In the genomic region with DNA sequence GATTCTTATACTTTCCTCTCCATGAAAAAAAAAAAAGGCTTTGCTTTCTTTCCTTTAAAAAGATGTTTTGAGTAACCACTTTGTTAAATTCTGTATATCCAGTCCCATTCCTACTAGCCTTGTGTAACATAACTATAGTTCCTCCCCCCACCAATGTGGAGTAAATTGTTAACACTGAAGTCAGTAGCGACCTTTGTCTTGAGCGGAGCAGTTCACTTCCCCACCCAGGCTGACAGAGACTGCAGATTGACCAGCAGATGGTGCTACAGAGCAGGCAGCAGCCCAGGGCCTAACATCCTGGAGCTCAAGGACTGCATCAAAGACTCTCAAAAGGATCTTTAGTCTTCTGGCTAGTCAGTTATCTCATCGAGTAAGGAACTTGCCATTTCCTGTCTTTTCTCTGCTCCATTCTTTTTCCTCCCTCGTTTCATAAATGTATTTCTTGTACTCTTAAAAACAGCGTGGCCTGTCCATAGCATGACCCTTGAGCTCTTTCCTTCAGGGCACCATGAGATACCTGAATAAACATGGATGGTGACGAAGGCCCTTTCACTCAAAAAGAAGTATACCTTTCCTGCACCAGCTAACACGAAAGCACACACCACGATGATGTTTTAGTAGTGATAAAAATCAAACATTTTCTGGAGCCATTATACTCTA, we compare ENCODE assay signal across 1 cellular context.
TF ChIP-seq lines count a peak whose summit lies in the region.

No MANE protein-coding gene starts in this region.

TF ChIP-seq in HepG2, 621 proteins besides CTCF, POLR2A, EP300 and RAD21 (continued from another document and continues in another):
- TF ChIP-seq, protein P1, sequence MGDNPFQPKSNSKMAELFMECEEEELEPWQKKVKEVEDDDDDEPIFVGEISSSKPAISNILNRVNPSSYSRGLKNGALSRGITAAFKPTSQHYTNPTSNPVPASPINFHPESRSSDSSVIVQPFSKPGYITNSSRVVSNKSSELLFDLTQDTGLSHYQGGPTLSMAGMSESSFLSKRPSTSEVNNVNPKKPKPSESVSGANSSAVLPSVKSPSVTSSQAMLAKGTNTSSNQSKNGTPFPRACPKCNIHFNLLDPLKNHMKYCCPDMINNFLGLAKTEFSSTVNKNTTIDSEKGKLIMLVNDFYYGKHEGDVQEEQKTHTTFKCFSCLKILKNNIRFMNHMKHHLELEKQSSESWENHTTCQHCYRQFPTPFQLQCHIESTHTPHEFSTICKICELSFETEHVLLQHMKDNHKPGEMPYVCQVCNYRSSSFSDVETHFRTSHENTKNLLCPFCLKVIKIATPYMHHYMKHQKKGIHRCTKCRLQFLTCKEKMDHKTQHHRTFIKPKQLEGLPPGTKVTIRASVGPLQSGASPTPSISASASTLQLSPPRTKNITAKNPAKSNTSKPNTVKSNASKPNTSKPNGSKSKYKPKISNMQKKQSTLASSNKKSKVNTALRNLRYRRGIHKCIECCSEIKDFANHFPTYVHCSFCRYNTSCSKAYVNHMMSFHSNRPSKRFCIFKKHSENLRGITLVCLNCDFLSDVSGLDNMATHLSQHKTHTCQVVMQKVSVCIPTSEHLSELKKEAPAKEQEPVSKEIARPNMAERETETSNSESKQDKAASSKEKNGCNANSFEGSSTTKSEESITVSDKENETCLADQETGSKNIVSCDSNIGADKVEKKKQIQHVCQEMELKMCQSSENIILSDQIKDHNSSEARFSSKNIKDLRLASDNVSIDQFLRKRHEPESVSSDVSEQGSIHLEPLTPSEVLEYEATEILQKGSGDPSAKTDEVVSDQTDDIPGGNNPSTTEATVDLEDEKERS (CRISPR knock-in tag; IDR thresholded peaks at IDR 0.05), result no peak
- TF ChIP-seq ZNF552 (CRISPR knock-in tag; IDR thresholded peaks at IDR 0.05; ENCODE audit: borderline replicate concordance), result no peak
- no peak for TF ChIP-seq MXD4 (CRISPR knock-in tag; IDR thresholded peaks at IDR 0.05)
- no peak for TF ChIP-seq ZNF761 (CRISPR knock-in tag; conservative IDR thresholded peaks at IDR 0.05)
- TF ChIP-seq, protein P2, sequence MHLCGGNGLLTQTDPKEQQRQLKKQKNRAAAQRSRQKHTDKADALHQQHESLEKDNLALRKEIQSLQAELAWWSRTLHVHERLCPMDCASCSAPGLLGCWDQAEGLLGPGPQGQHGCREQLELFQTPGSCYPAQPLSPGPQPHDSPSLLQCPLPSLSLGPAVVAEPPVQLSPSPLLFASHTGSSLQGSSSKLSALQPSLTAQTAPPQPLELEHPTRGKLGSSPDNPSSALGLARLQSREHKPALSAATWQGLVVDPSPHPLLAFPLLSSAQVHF (CRISPR knock-in tag; IDR thresholded peaks at IDR 0.05), result no peak
- peak; percentile 66 for TF ChIP-seq TEAD3 (CRISPR knock-in tag; optimal IDR thresholded peaks at IDR 0.05; ENCODE audit: borderline replicate concordance)
- TF ChIP-seq ZNF12 (CRISPR knock-in tag; IDR thresholded peaks at IDR 0.05), result 0 out of 2 replicates have a peak, but pooled peaks have one; percentile 46
- TF ChIP-seq ISL2 (CRISPR knock-in tag; IDR thresholded peaks at IDR 0.05), result peak; percentile 72
- TF ChIP-seq, protein P3, sequence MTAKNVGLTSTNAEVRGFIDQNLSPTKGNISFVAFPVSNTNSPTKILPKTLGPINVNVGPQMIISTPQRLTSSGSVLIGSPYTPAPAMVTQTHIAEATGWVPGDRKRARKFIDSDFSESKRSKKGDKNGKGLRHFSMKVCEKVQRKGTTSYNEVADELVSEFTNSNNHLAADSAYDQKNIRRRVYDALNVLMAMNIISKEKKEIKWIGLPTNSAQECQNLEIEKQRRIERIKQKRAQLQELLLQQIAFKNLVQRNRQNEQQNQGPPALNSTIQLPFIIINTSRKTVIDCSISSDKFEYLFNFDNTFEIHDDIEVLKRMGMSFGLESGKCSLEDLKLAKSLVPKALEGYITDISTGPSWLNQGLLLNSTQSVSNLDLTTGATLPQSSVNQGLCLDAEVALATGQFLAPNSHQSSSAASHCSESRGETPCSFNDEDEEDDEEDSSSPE (CRISPR knock-in tag; IDR thresholded peaks at IDR 0.05), result no peak
- TF ChIP-seq, protein P4, sequence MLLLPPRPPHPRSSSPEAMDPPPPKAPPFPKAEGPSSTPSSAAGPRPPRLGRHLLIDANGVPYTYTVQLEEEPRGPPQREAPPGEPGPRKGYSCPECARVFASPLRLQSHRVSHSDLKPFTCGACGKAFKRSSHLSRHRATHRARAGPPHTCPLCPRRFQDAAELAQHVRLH (CRISPR knock-in tag; IDR thresholded peaks at IDR 0.05; ENCODE audit: borderline replicate concordance, low read depth), result peak; percentile 60; the same call in 1 of the 2 replicates
- no peak for TF ChIP-seq NFKB2 (CRISPR knock-in tag; IDR thresholded peaks at IDR 0.05; ENCODE audit: borderline replicate concordance)
- TF ChIP-seq SRSF1 (optimal IDR thresholded peaks at IDR 0.05; ENCODE audit: low read depth, low read length), result no peak
- TF ChIP-seq BORCS8-MEF2B (CRISPR knock-in tag; IDR thresholded peaks at IDR 0.05), result peak; percentile 63; the same call in 1 of the 2 replicates
- no peak for TF ChIP-seq ZNF766 (CRISPR knock-in tag; IDR thresholded peaks at IDR 0.05; ENCODE audit: borderline replicate concordance)
- no peak for TF ChIP-seq SNAPC2 (CRISPR knock-in tag; IDR thresholded peaks at IDR 0.05)
- TF ChIP-seq, protein P5, sequence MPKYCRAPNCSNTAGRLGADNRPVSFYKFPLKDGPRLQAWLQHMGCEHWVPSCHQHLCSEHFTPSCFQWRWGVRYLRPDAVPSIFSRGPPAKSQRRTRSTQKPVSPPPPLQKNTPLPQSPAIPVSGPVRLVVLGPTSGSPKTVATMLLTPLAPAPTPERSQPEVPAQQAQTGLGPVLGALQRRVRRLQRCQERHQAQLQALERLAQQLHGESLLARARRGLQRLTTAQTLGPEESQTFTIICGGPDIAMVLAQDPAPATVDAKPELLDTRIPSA (CRISPR knock-in tag; IDR thresholded peaks at IDR 0.05; ENCODE audit: borderline replicate concordance), result no peak
- no peak for TF ChIP-seq NR2F2 (IDR thresholded peaks at IDR 0.05; ENCODE audit: borderline replicate concordance, low read depth)
- no peak for TF ChIP-seq ZNF83 (CRISPR knock-in tag; IDR thresholded peaks at IDR 0.05; ENCODE audit: borderline replicate concordance)
- TF ChIP-seq GTF3A (CRISPR knock-in tag; conservative IDR thresholded peaks at IDR 0.05), result no peak
- no peak for TF ChIP-seq ZSCAN30 (CRISPR knock-in tag; IDR thresholded peaks at IDR 0.05)
- peak; percentile 78 for TF ChIP-seq ELF3 (CRISPR knock-in tag; IDR thresholded peaks at IDR 0.05)
- peak; percentile 38 for TF ChIP-seq CCAR2 (optimal IDR thresholded peaks at IDR 0.05; ENCODE audit: low read depth, low read length)
- TF ChIP-seq, protein P6, sequence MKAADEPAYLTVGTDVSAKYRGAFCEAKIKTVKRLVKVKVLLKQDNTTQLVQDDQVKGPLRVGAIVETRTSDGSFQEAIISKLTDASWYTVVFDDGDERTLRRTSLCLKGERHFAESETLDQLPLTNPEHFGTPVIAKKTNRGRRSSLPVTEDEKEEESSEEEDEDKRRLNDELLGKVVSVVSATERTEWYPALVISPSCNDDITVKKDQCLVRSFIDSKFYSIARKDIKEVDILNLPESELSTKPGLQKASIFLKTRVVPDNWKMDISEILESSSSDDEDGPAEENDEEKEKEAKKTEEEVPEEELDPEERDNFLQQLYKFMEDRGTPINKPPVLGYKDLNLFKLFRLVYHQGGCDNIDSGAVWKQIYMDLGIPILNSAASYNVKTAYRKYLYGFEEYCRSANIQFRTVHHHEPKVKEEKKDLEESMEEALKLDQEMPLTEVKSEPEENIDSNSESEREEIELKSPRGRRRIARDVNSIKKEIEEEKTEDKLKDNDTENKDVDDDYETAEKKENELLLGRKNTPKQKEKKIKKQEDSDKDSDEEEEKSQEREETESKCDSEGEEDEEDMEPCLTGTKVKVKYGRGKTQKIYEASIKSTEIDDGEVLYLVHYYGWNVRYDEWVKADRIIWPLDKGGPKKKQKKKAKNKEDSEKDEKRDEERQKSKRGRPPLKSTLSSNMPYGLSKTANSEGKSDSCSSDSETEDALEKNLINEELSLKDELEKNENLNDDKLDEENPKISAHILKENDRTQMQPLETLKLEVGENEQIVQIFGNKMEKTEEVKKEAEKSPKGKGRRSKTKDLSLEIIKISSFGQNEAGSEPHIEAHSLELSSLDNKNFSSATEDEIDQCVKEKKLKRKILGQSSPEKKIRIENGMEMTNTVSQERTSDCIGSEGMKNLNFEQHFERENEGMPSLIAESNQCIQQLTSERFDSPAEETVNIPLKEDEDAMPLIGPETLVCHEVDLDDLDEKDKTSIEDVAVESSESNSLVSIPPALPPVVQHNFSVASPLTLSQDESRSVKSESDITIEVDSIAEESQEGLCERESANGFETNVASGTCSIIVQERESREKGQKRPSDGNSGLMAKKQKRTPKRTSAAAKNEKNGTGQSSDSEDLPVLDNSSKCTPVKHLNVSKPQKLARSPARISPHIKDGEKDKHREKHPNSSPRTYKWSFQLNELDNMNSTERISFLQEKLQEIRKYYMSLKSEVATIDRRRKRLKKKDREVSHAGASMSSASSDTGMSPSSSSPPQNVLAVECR (CRISPR knock-in tag; IDR thresholded peaks at IDR 0.05; ENCODE audit: borderline replicate concordance), result no peak; the same call in 1 of the 2 replicates
- TF ChIP-seq SNRNP70 (IDR thresholded peaks at IDR 0.05; ENCODE audit: low read depth, low read length), result no peak
- TF ChIP-seq, protein P7, sequence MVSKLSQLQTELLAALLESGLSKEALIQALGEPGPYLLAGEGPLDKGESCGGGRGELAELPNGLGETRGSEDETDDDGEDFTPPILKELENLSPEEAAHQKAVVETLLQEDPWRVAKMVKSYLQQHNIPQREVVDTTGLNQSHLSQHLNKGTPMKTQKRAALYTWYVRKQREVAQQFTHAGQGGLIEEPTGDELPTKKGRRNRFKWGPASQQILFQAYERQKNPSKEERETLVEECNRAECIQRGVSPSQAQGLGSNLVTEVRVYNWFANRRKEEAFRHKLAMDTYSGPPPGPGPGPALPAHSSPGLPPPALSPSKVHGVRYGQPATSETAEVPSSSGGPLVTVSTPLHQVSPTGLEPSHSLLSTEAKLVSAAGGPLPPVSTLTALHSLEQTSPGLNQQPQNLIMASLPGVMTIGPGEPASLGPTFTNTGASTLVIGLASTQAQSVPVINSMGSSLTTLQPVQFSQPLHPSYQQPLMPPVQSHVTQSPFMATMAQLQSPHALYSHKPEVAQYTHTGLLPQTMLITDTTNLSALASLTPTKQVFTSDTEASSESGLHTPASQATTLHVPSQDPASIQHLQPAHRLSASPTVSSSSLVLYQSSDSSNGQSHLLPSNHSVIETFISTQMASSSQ (IDR thresholded peaks at IDR 0.05; ENCODE audit: low read depth), result peak; percentile 27; the same call in 1 of the 2 replicates
- TF ChIP-seq, protein P7 (CRISPR knock-in tag; IDR thresholded peaks at IDR 0.05; ENCODE audit: borderline replicate concordance), result no peak
- no peak for TF ChIP-seq KLF12 (CRISPR knock-in tag; IDR thresholded peaks at IDR 0.05; ENCODE audit: borderline replicate concordance)
- TF ChIP-seq RBM22 (optimal IDR thresholded peaks at IDR 0.05; ENCODE audit: low read length), result no peak
- TF ChIP-seq SMAD1 (CRISPR knock-in tag; IDR thresholded peaks at IDR 0.05; ENCODE audit: borderline replicate concordance, low read depth), result no peak
- no peak for TF ChIP-seq PHF21A (CRISPR knock-in tag; IDR thresholded peaks at IDR 0.05)
- peak; percentile 74 for TF ChIP-seq ERF (CRISPR knock-in tag; IDR thresholded peaks at IDR 0.05)
- TF ChIP-seq, protein P8, sequence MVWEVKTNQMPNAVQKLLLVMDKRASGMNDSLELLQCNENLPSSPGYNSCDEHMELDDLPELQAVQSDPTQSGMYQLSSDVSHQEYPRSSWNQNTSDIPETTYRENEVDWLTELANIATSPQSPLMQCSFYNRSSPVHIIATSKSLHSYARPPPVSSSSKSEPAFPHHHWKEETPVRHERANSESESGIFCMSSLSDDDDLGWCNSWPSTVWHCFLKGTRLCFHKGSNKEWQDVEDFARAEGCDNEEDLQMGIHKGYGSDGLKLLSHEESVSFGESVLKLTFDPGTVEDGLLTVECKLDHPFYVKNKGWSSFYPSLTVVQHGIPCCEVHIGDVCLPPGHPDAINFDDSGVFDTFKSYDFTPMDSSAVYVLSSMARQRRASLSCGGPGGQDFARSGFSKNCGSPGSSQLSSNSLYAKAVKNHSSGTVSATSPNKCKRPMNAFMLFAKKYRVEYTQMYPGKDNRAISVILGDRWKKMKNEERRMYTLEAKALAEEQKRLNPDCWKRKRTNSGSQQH (CRISPR knock-in tag; IDR thresholded peaks at IDR 0.05; ENCODE audit: low read depth), result no peak
- TF ChIP-seq ZNF629 (CRISPR knock-in tag; conservative IDR thresholded peaks at IDR 0.05), result no peak
- TF ChIP-seq U2AF1 (optimal IDR thresholded peaks at IDR 0.05; ENCODE audit: low read depth, low read length), result no peak
- peak; percentile 23; the same call in 1 of the 2 replicates for TF ChIP-seq SP5 (CRISPR knock-in tag; IDR thresholded peaks at IDR 0.05; ENCODE audit: borderline replicate concordance, low read depth)
- TF ChIP-seq, protein P9, sequence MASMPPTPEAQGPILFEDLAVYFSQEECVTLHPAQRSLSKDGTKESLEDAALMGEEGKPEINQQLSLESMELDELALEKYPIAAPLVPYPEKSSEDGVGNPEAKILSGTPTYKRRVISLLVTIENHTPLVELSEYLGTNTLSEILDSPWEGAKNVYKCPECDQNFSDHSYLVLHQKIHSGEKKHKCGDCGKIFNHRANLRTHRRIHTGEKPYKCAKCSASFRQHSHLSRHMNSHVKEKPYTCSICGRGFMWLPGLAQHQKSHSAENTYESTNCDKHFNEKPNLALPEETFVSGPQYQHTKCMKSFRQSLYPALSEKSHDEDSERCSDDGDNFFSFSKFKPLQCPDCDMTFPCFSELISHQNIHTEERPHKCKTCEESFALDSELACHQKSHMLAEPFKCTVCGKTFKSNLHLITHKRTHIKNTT (CRISPR knock-in tag; IDR thresholded peaks at IDR 0.05), result no peak
